ENCODE assay signal across 12 cellular contexts in genomic region chr19:15430526-15431120, GRCh38. TPM values are rescaled to one million over a fixed set of nuclear protein-coding genes. Genes with fewer than 3 reads are reported as not detected.
DNase-seq lines count a peak whose midpoint lies in the region; ATAC-seq and TF ChIP-seq lines count a peak whose summit lies in the region.
"Had no signal": no experiment of that assay in that cellular context is flagged by ENCODE, and none has a peak within 500 bp of the region (broad histone marks: within the 10 kb centered on the region; RNA-seq: fewer than 3 reads in every experiment).

No MANE protein-coding gene starts in this region.

- ATAC-seq in PC-3 (no peak), psoas muscle (no peak), GM21529 (IDR thresholded peaks at IDR 0.05; ENCODE audit: unreplicated experiment) (no peak), GM18517 (IDR thresholded peaks at IDR 0.05; ENCODE audit: unreplicated experiment) (no peak)

- no peak overlapping the region for H3K9ac ChIP-seq in PC-3 (ENCODE audit: low read length)

- H3K4me3 Mint-ChIP-seq in T-helper 1 cell treated with Interleukin-12 subunit alpha and Interleukin-12 subunit beta and Interleukin-4 antibody, amounts not matched to agents 30 μg/mL and 1 μg/mL, for 36 hours, result peak overlapping the region; percentile 95
- peak overlapping the region; percentile 97 for H3K4me3 Mint-ChIP-seq in endothelial cell (ENCODE audit: unreplicated experiment)

- DNase-seq in T-helper 1 cell (no peak), PC-3 (no peak), endothelial cell (ENCODE audit: low spot score) (no peak), psoas muscle (peak in 1 of 2 donors; percentile 28)
- DNase-seq in stimulated activated naive CD4-positive, alpha-beta T cell treated with Interleukin-2 at 50 U/mL for 16 hours (lab: John Stamatoyannopoulos, UW), result no peak
- DNase-seq: NCI-H2029 treated with DMSO at 0.1 percent for 48 hours had no signal

- H3K27me3 ChIP-seq in PC-3 (ENCODE audit: low read length) (no peaks in the 10 kb centered on the region), psoas muscle (ENCODE audit: insufficient read depth in 3 of 3, low read length in 2 of 3) (no peaks in the 10 kb centered on the region)

- no peaks in the 10 kb centered on the region for H3K9me3 Mint-ChIP-seq in T-helper 1 cell treated with Interleukin-12 subunit alpha and Interleukin-12 subunit beta and Interleukin-4 antibody, amounts not matched to agents 30 μg/mL and 1 μg/mL, for 36 hours
- H3K9me3 Mint-ChIP-seq in endothelial cell (ENCODE audit: unreplicated experiment), result no peaks in the 10 kb centered on the region

- H3K79me2 ChIP-seq in PC-3 (ENCODE audit: low read length), result peaks cover 41% of the 10 kb centered on the region

- H3F3A ChIP-seq in PC-3 (ENCODE audit: low read length, unreplicated experiment), result no peaks in the 10 kb centered on the region

- peaks cover 25% of the 10 kb centered on the region for H3K36me3 Mint-ChIP-seq in T-helper 1 cell treated with Interleukin-12 subunit alpha and Interleukin-12 subunit beta and Interleukin-4 antibody, amounts not matched to agents 30 μg/mL and 1 μg/mL, for 36 hours (ENCODE audit: low read depth)
- peaks cover 38% of the 10 kb centered on the region for H3K36me3 Mint-ChIP-seq in endothelial cell (ENCODE audit: low read depth, unreplicated experiment)

- CTCF ChIA-PET in PC-3 (lab: Charles Lee), result no interaction called here

- no peak for TF ChIP-seq CTCF in PC-3 (conservative IDR thresholded peaks at IDR 0.05; ENCODE audit: low read depth, low read length)
- TF ChIP-seq CTCF in endothelial cell (IDR thresholded peaks at IDR 0.05; ENCODE audit: unreplicated experiment), result no peak
- no peak for TF ChIP-seq CTCF in psoas muscle (IDR thresholded peaks at IDR 0.05)

- peak overlapping the region; percentile 99 for H3K4me2 ChIP-seq in PC-3 (ENCODE audit: low read length)

- intact Hi-C loops in PC-3 (cut with micrococcal nuclease) (no loop called here), psoas muscle (cut with DNase I) (loop anchor here in 1 of 2 donors (2.0 to 10.0 kb wide), 2 partner anchors 30 to 176 kb away; no protein-coding TSS in a partner anchor)

- H3K4me3 ChIP-seq in PC-3 (ENCODE audit: low read length) (peak overlapping the region; percentile 93), psoas muscle (peak overlapping the region; percentile 70)

- H2AFZ ChIP-seq in PC-3 (ENCODE audit: low read length), result no peak overlapping the region

- no peaks in the 10 kb centered on the region for H3K27me3 Mint-ChIP-seq in T-helper 1 cell treated with Interleukin-12 subunit alpha and Interleukin-12 subunit beta and Interleukin-4 antibody, amounts not matched to agents 30 μg/mL and 1 μg/mL, for 36 hours (ENCODE audit: low read depth)
- H3K27me3 Mint-ChIP-seq in endothelial cell (ENCODE audit: unreplicated experiment), result peaks cover 38% of the 10 kb centered on the region

- H4K20me1 ChIP-seq in PC-3 (ENCODE audit: low read length), result peaks cover 15% of the 10 kb centered on the region; the same call in 1 of the 2 replicates

- BruUV-seq in PC-3 (replicated peaks; lab: Mats Ljungman, UMichigan), result no TSS peak

- peak overlapping the region; percentile 34 for H3K27ac Mint-ChIP-seq in T-helper 1 cell treated with Interleukin-12 subunit alpha and Interleukin-12 subunit beta and Interleukin-4 antibody, amounts not matched to agents 30 μg/mL and 1 μg/mL, for 36 hours
- H3K27ac Mint-ChIP-seq in endothelial cell (ENCODE audit: unreplicated experiment), result peak overlapping the region; percentile 90

- H3K36me3 ChIP-seq in PC-3 (ENCODE audit: low read depth, low read length) (peaks cover 33% of the 10 kb centered on the region), psoas muscle (ENCODE audit: insufficient read depth in 1 of 2, low read depth in 1 of 2) (peaks cover 5 to 41% of the 10 kb centered on the region in 2 donors)

- no peaks in the 10 kb centered on the region for H3K9me3 ChIP-seq in PC-3 (ENCODE audit: low read length)
- no peaks in the 10 kb centered on the region for H3K9me3 ChIP-seq in psoas muscle

- H3K4me1 ChIP-seq in PC-3 (ENCODE audit: insufficient read depth, low read length) (peaks cover 21% of the 10 kb centered on the region), psoas muscle (peaks cover 18% of the 10 kb centered on the region)

- H3K27ac ChIP-seq in PC-3 (ENCODE audit: low read length) (no peak overlapping the region), psoas muscle (no peak overlapping the region)

- peaks cover 28% of the 10 kb centered on the region for H3K4me1 Mint-ChIP-seq in T-helper 1 cell treated with Interleukin-12 subunit alpha and Interleukin-12 subunit beta and Interleukin-4 antibody, amounts not matched to agents 30 μg/mL and 1 μg/mL, for 36 hours (ENCODE audit: low read depth)
- peaks cover 32% of the 10 kb centered on the region for H3K4me1 Mint-ChIP-seq in endothelial cell (ENCODE audit: unreplicated experiment)

- POLR2A ChIA-PET in PC-3 (lab: Charles Lee; ENCODE audit: unreplicated experiment), result no interaction called here

- H3K9me2 ChIP-seq in PC-3 (replicated peaks; ENCODE audit: low read length), result no peaks in the 10 kb centered on the region

- WGBS in psoas muscle, 3 donors, result 80 to 83% (median 83%) methylated on average over 10 of the region's 10 CpGs

RNA-seq across cellular contexts. Expression of gene AKAP8L, which starts 11.8 kb away (rescaled TPM):
- total RNA-seq in PC-3 (2014; rRNA removed), result 97.9 and 137 TPM in 2 replicates
- total RNA-seq in endothelial cell (ENCODE audit: unreplicated experiment), result 160 TPM
- 10 to 100 TPM; 37.3 to 66.2 (median 54.3) TPM for total RNA-seq in psoas muscle
- 10 to 100 TPM; 34.6 to 72.9 (median 46.7) TPM for polyA plus RNA-seq in psoas muscle

RNA-seq across cellular contexts. Expression of gene WIZ, which starts 19.1 kb away (rescaled TPM):
- total RNA-seq in PC-3 (2014; rRNA removed), result 30.9 and 35.1 TPM in 2 replicates
- total RNA-seq in endothelial cell (ENCODE audit: unreplicated experiment), result 79.0 TPM
- 10 to 100 TPM; 16.6 to 39.1 (median 25.8) TPM for total RNA-seq in psoas muscle
- 10 to 100 TPM; 16.6 to 22.9 (median 20.7) TPM for polyA plus RNA-seq in psoas muscle

RNA-seq across cellular contexts. Expression of gene RASAL3, which starts 33.7 kb away (rescaled TPM):
- total RNA-seq in PC-3 (2014; rRNA removed), result not detected in 2 replicates
- 1.5 TPM for total RNA-seq in endothelial cell (ENCODE audit: unreplicated experiment)
- total RNA-seq in psoas muscle, result 1 to 10 TPM in 2 of 4 donors, under 1 TPM in 2; 0.47 to 2.0 (median 1.0) TPM
- polyA plus RNA-seq in psoas muscle, result under 1 TPM; 0.21 to 0.47 (median 0.34) TPM
- total RNA-seq: A172 had no signal

RNA-seq across cellular contexts. Expression of gene PGLYRP2, which starts 48.7 kb away (rescaled TPM):
- total RNA-seq in PC-3 (2014; rRNA removed) (not detected in 2 replicates), endothelial cell (ENCODE audit: unreplicated experiment) (not detected), psoas muscle (not detected)
- not detected for polyA plus RNA-seq in psoas muscle
- total RNA-seq: A172; omental fat pad; T-helper 2 cell treated with Interferon-gamma antibody and Interleukin-4, amounts not matched to agents 100 ng/mL and 5 ng/mL, for 36 hours had no signal

RNA-seq across cellular contexts. Expression of gene AKAP8, which starts 51.0 kb away (rescaled TPM):
- total RNA-seq in PC-3 (2014; rRNA removed) (36.3 and 48.0 TPM in 2 replicates), endothelial cell (ENCODE audit: unreplicated experiment) (36.5 TPM), psoas muscle (10 to 100 TPM; 18.9 to 42.8 (median 27.8) TPM)
- 10 to 100 TPM; 15.9 to 22.1 (median 18.2) TPM for polyA plus RNA-seq in psoas muscle
